ENCODE assay signal across 8 cellular contexts in genomic region chr19:2627319-2627829, GRCh38.
DNase-seq lines count a peak whose midpoint lies in the region; ATAC-seq and TF ChIP-seq lines count a peak whose summit lies in the region.

No MANE protein-coding gene starts in this region.

- H3K27ac Mint-ChIP-seq in activated B cell treated with CpG ODN at 0.5 μM for 24 hours (peak overlapping the region; percentile 94), type B pancreatic cell (peak overlapping the region; percentile 74)
- peak overlapping the region; percentile 88 to 94 for H3K27ac Mint-ChIP-seq in natural killer cell treated with Interleukin-12 subunit alpha and Interleukin-12 subunit beta and Interleukin-15 and Interleukin-18, amount 100 ng/mL, for 72 hours

- peak; percentile 31 for ATAC-seq in HG02610 (IDR thresholded peaks at IDR 0.05; ENCODE audit: unreplicated experiment)
- ATAC-seq in activated B cell treated with CpG ODN at 0.5 μM for 24 hours (ENCODE audit: low read depth) = peak; percentile 62
- peak; percentile 90 for ATAC-seq in esophagus mucosa
- ATAC-seq in natural killer cell treated with Interleukin-12 subunit alpha and Interleukin-12 subunit beta and Interleukin-15 and Interleukin-18, amount 100 ng/mL, for 72 hours = peak; percentile 73 to 79
- ATAC-seq in HG02970 (IDR thresholded peaks at IDR 0.05; ENCODE audit: low FRiP score, unreplicated experiment) = no peak

- H3K36me3 ChIP-seq in BJ (ENCODE audit: control insufficient read depth, insufficient read depth, low read length) = no peaks in the 10 kb centered on the region

- H3K9me3 Mint-ChIP-seq in activated B cell treated with CpG ODN at 0.5 μM for 24 hours = no peaks in the 10 kb centered on the region
- peaks cover 16% of the 10 kb centered on the region for H3K9me3 Mint-ChIP-seq in natural killer cell treated with Interleukin-12 subunit alpha and Interleukin-12 subunit beta and Interleukin-15 and Interleukin-18, amount 100 ng/mL, for 72 hours
- no peaks in the 10 kb centered on the region for H3K9me3 Mint-ChIP-seq in type B pancreatic cell

- no peaks in the 10 kb centered on the region for H3K27me3 ChIP-seq in BJ (ENCODE audit: control insufficient read depth, insufficient read depth, low read length)

- POLR2A ChIA-PET in BJ (lab: Charles Lee) = interaction anchor here (0.9 kb wide), 1 partner anchor 16 kb away, joined by 3 read pairs; no protein-coding TSS in a partner anchor
- POLR2A ChIA-PET in activated B cell treated with CpG ODN at 0.5 μM for 24 hours (lab: Charles Lee) = interaction anchor here (0.8 to 21.5 kb wide), 11 partner anchors 9 to 576 kb away, joined by 3 to 582 read pairs (median 5); partner anchors contain the start of genes GADD45B and MKNK2

- no peak for TF ChIP-seq CTCF in BJ (IDR thresholded peaks at IDR 0.05; ENCODE audit: insufficient read depth, low read depth, low read length)
- TF ChIP-seq CTCF in activated B cell treated with CpG ODN at 0.5 μM for 24 hours (IDR thresholded peaks at IDR 0.05) = no peak
- TF ChIP-seq CTCF in type B pancreatic cell (conservative IDR thresholded peaks at IDR 0.05) = no peak

- peaks cover 95% of the 10 kb centered on the region for H3K4me1 Mint-ChIP-seq in activated B cell treated with CpG ODN at 0.5 μM for 24 hours
- peaks cover 53 to 66% of the 10 kb centered on the region in 2 donors for H3K4me1 Mint-ChIP-seq in natural killer cell treated with Interleukin-12 subunit alpha and Interleukin-12 subunit beta and Interleukin-15 and Interleukin-18, amount 100 ng/mL, for 72 hours (ENCODE audit: low read depth in 2 of 2)
- peaks cover 10% of the 10 kb centered on the region for H3K4me1 Mint-ChIP-seq in type B pancreatic cell (ENCODE audit: unreplicated experiment)

- no peaks in the 10 kb centered on the region for H3K27me3 Mint-ChIP-seq in activated B cell treated with CpG ODN at 0.5 μM for 24 hours
- no peaks in the 10 kb centered on the region for H3K27me3 Mint-ChIP-seq in natural killer cell treated with Interleukin-12 subunit alpha and Interleukin-12 subunit beta and Interleukin-15 and Interleukin-18, amount 100 ng/mL, for 72 hours
- no peaks in the 10 kb centered on the region for H3K27me3 Mint-ChIP-seq in type B pancreatic cell

- CTCF ChIA-PET in BJ (lab: Yijun Ruan, JAX) = interaction anchor here (0.6 to 3.6 kb wide), 9 partner anchors 10 to 170 kb away, joined by 3 to 44 read pairs (median 3); no protein-coding TSS in a partner anchor
- CTCF ChIA-PET in activated B cell treated with CpG ODN at 0.5 μM for 24 hours (lab: Charles Lee) = interaction anchor here (1.0 to 14.6 kb wide), 6 partner anchors 10 to 151 kb away, joined by 3 to 336 read pairs (median 4); partner anchors contain the start of gene GADD45B

- no peak overlapping the region for H3K4me3 ChIP-seq in BJ (ENCODE audit: low read depth, low read length)

- peaks cover 12% of the 10 kb centered on the region for H3K36me3 Mint-ChIP-seq in activated B cell treated with CpG ODN at 0.5 μM for 24 hours (ENCODE audit: low read depth)
- peaks cover 13% of the 10 kb centered on the region for H3K36me3 Mint-ChIP-seq in natural killer cell treated with Interleukin-12 subunit alpha and Interleukin-12 subunit beta and Interleukin-15 and Interleukin-18, amount 100 ng/mL, for 72 hours
- peaks cover 5% of the 10 kb centered on the region for H3K36me3 Mint-ChIP-seq in type B pancreatic cell

- H3K4me3 Mint-ChIP-seq in activated B cell treated with CpG ODN at 0.5 μM for 24 hours (peak overlapping the region; percentile 76), type B pancreatic cell (no peak overlapping the region)
- peak overlapping the region; percentile 60 for H3K4me3 Mint-ChIP-seq in natural killer cell treated with Interleukin-12 subunit alpha and Interleukin-12 subunit beta and Interleukin-15 and Interleukin-18, amount 100 ng/mL, for 72 hours

- intact Hi-C loops in activated B cell treated with CpG ODN at 0.5 μM for 24 hours (cut with micrococcal nuclease) = loop anchor here (1.0 to 10.0 kb wide), 2 partner anchors 9 to 963 kb away; no protein-coding TSS in a partner anchor

- DNase-seq in BJ (ENCODE audit: low read depth) = peak; percentile 91
- DNase-seq in activated B cell treated with CpG ODN at 0.5 μM for 24 hours = peak; percentile 68
- peak; percentile 72 for DNase-seq in natural killer cell treated with Interleukin-12 subunit alpha and Interleukin-12 subunit beta and Interleukin-15 and Interleukin-18, amount 100 ng/mL, for 72 hours (ENCODE audit: low spot score)
- no peak for DNase-seq in type B pancreatic cell (ENCODE audit: extremely low spot score, unreplicated experiment)
- DNase-seq in iPS-NIHi7 (ENCODE audit: extremely low spot score) = no peak

Comparison
In these comparisons a context has a peak if more than half of its experiments do, and no peak if none do; other contexts are left out.
1. DNase-seq: peak in BJ (single experiment), activated B cell treated with CpG ODN at 0.5 μM for 24 hours (single experiment) and natural killer cell treated with Interleukin-12 subunit alpha and Interleukin-12 subunit beta and Interleukin-15 and Interleukin-18, amount 100 ng/mL, for 72 hours (single experiment); none in type B pancreatic cell (single experiment) and iPS-NIHi7 (single experiment).
2. Peak in every context shown above with its lines, with median percentiles within 50 percentile points of each other: H3K27ac Mint-ChIP-seq.